8 cellular contexts compared by ENCODE assay signal in the genomic region with DNA sequence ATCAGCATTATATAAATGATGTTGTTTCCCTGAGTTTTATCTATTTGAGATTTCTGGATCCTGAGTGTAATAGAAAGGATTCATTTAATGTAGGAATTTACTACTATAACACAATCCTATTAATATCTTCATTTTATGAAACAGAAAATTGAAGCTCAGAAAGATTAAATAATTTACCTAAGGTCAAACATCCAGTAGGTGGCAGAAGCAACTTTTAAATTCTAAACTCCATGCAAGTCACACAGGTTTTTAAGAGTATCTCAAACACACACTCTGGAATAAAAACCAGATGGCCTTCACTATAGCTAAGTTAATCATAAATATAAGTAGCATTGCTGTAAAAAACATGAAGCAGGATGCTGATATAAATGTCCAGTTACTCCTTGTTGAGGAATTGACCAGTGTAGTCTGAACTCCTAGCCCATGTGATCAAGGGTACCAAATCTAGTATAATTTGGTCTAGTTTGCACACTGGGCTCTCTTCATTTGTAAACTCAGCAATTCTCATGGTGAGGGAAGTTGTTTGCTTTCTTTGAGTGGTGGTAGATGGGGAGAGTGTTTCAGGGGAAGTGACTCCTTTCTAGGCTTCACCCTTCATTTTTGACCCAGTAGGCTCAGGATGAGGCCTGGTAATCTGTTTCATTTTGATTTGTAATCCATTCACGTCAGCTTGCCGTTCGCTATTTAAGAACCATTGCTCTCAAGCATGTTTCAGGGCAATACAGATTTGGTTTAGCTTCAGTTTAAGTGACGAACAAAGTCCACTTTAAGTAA. TPM values are rescaled to one million over a fixed set of nuclear protein-coding genes. Genes with fewer than 3 reads are reported as not detected.
A peak's percentile ranks its signal among the peaks of the same experiment; 100 is the strongest.
DNase-seq lines count a peak whose midpoint lies in the region; ATAC-seq, FAIRE-seq and TF ChIP-seq lines count a peak whose summit lies in the region.

No MANE protein-coding gene starts in this region.

- peak overlapping the region; percentile 48 for H3K27ac ChIP-seq in angular gyrus (ENCODE audit: low read depth, low read length)
- H3K27ac ChIP-seq in upper lobe of right lung, result peak overlapping the region; percentile 56

- intact Hi-C loops in upper lobe of right lung (cut with DNase I), result no loop called here

- peak; percentile 56 for ATAC-seq in upper lobe of right lung
- ATAC-seq in GM19328 (IDR thresholded peaks at IDR 0.05; ENCODE audit: unreplicated experiment), result no peak
- ATAC-seq in stimulated activated naive CD8-positive, alpha-beta T cell treated with anti-CD3 and anti-CD28 coated beads, Interleukin-15, Interleukin-2, amounts not matched to agents 100 U/mL and 50 U/mL, for 24 hours, result no peak
- no peak for ATAC-seq in activated CD4-positive, CD25-positive, alpha-beta regulatory T cell treated with anti-CD3 and anti-CD28 coated beads, Interleukin-2, amount 50 U/mL, for 24 hours

- H3K4me3 ChIP-seq in upper lobe of right lung, result peak overlapping the region; percentile 5

- peak; percentile 98 for FAIRE-seq in A204.1 (lab: Jason Lieb, UNC)

- H3K9me3 ChIP-seq in upper lobe of right lung, result no peaks in the 10 kb centered on the region

- no peak for TF ChIP-seq EP300 in Ishikawa (IDR thresholded peaks at IDR 0.05; ENCODE audit: borderline replicate concordance)

- H3K4me1 ChIP-seq in upper lobe of right lung, result peaks cover 11% of the 10 kb centered on the region

- H3K36me3 ChIP-seq in upper lobe of right lung, result no peaks in the 10 kb centered on the region

- TF ChIP-seq RAD21 in Ishikawa (IDR thresholded peaks at IDR 0.05; ENCODE audit: low read depth), result peak; percentile 17; the same call in 1 of the 2 replicates

- H3K27me3 ChIP-seq in upper lobe of right lung, result no peaks in the 10 kb centered on the region

- peak; percentile 46 for TF ChIP-seq CTCF in upper lobe of right lung (IDR thresholded peaks at IDR 0.05)

- DNase-seq in inferior parietal cortex (ENCODE audit: extremely low spot score) (peak; percentile 44), upper lobe of right lung (no peak)
- DNase-seq in stimulated activated naive CD8-positive, alpha-beta T cell treated with anti-CD3 and anti-CD28 coated beads, Interleukin-15, Interleukin-2, amounts not matched to agents 100 U/mL and 50 U/mL, for 24 hours, result no peak

TF ChIP-seq in Ishikawa, 13 proteins besides CTCF, POLR2A, EP300 and RAD21:
- TF ChIP-seq EGR1 (IDR thresholded peaks at IDR 0.05) (no peak), YY1 (IDR thresholded peaks at IDR 0.05; ENCODE audit: low read depth) (no peak), TCF12 (IDR thresholded peaks at IDR 0.05; ENCODE audit: low read depth) (no peak), CEBPB (IDR thresholded peaks at IDR 0.05) (no peak), NFIC (IDR thresholded peaks at IDR 0.05) (no peak)
- TF ChIP-seq, protein P1, sequence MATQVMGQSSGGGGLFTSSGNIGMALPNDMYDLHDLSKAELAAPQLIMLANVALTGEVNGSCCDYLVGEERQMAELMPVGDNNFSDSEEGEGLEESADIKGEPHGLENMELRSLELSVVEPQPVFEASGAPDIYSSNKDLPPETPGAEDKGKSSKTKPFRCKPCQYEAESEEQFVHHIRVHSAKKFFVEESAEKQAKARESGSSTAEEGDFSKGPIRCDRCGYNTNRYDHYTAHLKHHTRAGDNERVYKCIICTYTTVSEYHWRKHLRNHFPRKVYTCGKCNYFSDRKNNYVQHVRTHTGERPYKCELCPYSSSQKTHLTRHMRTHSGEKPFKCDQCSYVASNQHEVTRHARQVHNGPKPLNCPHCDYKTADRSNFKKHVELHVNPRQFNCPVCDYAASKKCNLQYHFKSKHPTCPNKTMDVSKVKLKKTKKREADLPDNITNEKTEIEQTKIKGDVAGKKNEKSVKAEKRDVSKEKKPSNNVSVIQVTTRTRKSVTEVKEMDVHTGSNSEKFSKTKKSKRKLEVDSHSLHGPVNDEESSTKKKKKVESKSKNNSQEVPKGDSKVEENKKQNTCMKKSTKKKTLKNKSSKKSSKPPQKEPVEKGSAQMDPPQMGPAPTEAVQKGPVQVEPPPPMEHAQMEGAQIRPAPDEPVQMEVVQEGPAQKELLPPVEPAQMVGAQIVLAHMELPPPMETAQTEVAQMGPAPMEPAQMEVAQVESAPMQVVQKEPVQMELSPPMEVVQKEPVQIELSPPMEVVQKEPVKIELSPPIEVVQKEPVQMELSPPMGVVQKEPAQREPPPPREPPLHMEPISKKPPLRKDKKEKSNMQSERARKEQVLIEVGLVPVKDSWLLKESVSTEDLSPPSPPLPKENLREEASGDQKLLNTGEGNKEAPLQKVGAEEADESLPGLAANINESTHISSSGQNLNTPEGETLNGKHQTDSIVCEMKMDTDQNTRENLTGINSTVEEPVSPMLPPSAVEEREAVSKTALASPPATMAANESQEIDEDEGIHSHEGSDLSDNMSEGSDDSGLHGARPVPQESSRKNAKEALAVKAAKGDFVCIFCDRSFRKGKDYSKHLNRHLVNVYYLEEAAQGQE (IDR thresholded peaks at IDR 0.05; ENCODE audit: low read depth), result no peak
- TF ChIP-seq, protein P2, sequence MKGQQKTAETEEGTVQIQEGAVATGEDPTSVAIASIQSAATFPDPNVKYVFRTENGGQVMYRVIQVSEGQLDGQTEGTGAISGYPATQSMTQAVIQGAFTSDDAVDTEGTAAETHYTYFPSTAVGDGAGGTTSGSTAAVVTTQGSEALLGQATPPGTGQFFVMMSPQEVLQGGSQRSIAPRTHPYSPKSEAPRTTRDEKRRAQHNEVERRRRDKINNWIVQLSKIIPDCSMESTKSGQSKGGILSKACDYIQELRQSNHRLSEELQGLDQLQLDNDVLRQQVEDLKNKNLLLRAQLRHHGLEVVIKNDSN (IDR thresholded peaks at IDR 0.05), result no peak
TF ChIP-seq in Ishikawa: peak in this region for 0.

RNA-seq across cellular contexts. Expression of a gene that starts 9.3 kb away (rescaled TPM):
- 22.7 TPM for total RNA-seq in upper lobe of right lung
